In genomic region chr7:26443761-26444160, GRCh38 we compare ENCODE assay signal across 19 cellular contexts.
"Had no signal": no experiment of that assay in that cellular context is flagged by ENCODE, and none has a peak within 500 bp of the region (broad histone marks: within the 10 kb centered on the region; RNA-seq: fewer than 3 reads in every experiment).

No MANE protein-coding gene starts in this region.

- H3K27ac ChIP-seq: hepatocyte, right atrium auricular region, suprapubic skin, WERI-Rb-1 had no signal

- DNase-seq: activated CD4-positive, alpha-beta memory T cell treated with anti-CD3 and anti-CD28 coated beads for 36 hours; activated CD4-positive, alpha-beta T cell treated with anti-CD3 and anti-CD28 coated beads for 36 hours; activated gamma-delta T cell treated with Interleukin-2 at 50 U/mL for 16 hours; activated T-cell treated with anti-CD3 and anti-CD28 coated beads, Interleukin-2, amount 50 U/mL, for 48 hours; amniotic stem cell; caudate nucleus; erythroblast; kidney; left ventricle myocardium superior; stimulated activated CD4-positive, alpha-beta T cell treated with anti-CD3 and anti-CD28 coated beads, Interleukin-4, amount 100 ng/mL, for 4 hours; stimulated activated CD8-positive, alpha-beta memory T cell treated with anti-CD3 and anti-CD28 coated beads, Interleukin-4, amount 100 ng/mL, for 48 hours; stimulated activated naive CD4-positive, alpha-beta T cell treated with Interleukin-2 at 50 U/mL for 16 hours; trophoblast cell; WERI-Rb-1 had no signal

- H3K4me3 ChIP-seq: hepatocyte, right atrium auricular region, smooth muscle cell, suprapubic skin had no signal

- H3K27me3 ChIP-seq: hepatocyte, right atrium auricular region, suprapubic skin had no signal

- ATAC-seq: activated CD4-positive, alpha-beta T cell treated with anti-CD3 and anti-CD28 coated beads for 36 hours; left ventricle myocardium superior; natural killer cell treated with Interleukin-12 subunit alpha and Interleukin-12 subunit beta and Interleukin-15 and Interleukin-18, amount 100 ng/mL, for 72 hours had no signal

- H3K36me3 ChIP-seq: right atrium auricular region, suprapubic skin, WERI-Rb-1 had no signal

- H3K9me3 ChIP-seq: right atrium auricular region, suprapubic skin had no signal

- H3K4me1 ChIP-seq: right atrium auricular region, suprapubic skin had no signal
